9 cellular contexts compared by ENCODE assay signal in genomic region chr22:30246962-30247376, GRCh38. TPM values are rescaled to one million over a fixed set of nuclear protein-coding genes. Genes with fewer than 3 reads are reported as not detected.
DNase-seq lines count a peak whose midpoint lies in the region; ATAC-seq and TF ChIP-seq lines count a peak whose summit lies in the region.
"Had no signal": no experiment of that assay in that cellular context is flagged by ENCODE, and none has a peak within 500 bp of the region (broad histone marks: within the 10 kb centered on the region; RNA-seq: fewer than 3 reads in every experiment).

No MANE protein-coding gene starts in this region.

- peaks cover 20 to 28% of the 10 kb centered on the region in 2 experiments for H3K4me1 ChIP-seq in SK-N-SH (ENCODE audit: control insufficient read depth in 1 of 2, insufficient read depth in 2 of 2, low read depth in 1 of 2, low read length in 1 of 2)
- H3K4me1 ChIP-seq in smooth muscle cell (ENCODE audit: low read depth), result peaks cover 11% of the 10 kb centered on the region

- H3K4me2 ChIP-seq in SK-N-SH (peak overlapping the region; percentile 96), smooth muscle cell (peak overlapping the region; percentile 97)

- H3K27me3 Mint-ChIP-seq in activated CD8-positive, alpha-beta memory T cell treated with anti-CD3 and anti-CD28 coated beads, Interleukin-2, amount 10 ng/mL, durations not matched to agents 7 days and 5 days, result peaks cover 3% of the 10 kb centered on the region

- H3K4me3 Mint-ChIP-seq in activated CD8-positive, alpha-beta memory T cell treated with anti-CD3 and anti-CD28 coated beads, Interleukin-2, amount 10 ng/mL, durations not matched to agents 7 days and 5 days, result peak overlapping the region; percentile 92

- H3K9ac ChIP-seq in SK-N-SH, result peak overlapping the region; percentile 87
- peak overlapping the region; percentile 84 for H3K9ac ChIP-seq in smooth muscle cell (ENCODE audit: low read depth)

- H2AFZ ChIP-seq in SK-N-SH (ENCODE audit: low read depth) (peak overlapping the region; percentile 98; the same call in 1 of the 2 replicates), smooth muscle cell (ENCODE audit: low read depth) (no peak overlapping the region)

- no peaks in the 10 kb centered on the region for H4K20me1 ChIP-seq in SK-N-SH (ENCODE audit: insufficient read depth)
- H4K20me1 ChIP-seq in smooth muscle cell (ENCODE audit: low read depth), result no peaks in the 10 kb centered on the region

- peak; percentile 53 for DNase-seq in SK-N-SH
- no peak for DNase-seq in activated CD8-positive, alpha-beta memory T cell treated with anti-CD3 and anti-CD28 coated beads, Interleukin-2, amount 10 ng/mL, durations not matched to agents 7 days and 5 days
- no peak for DNase-seq in fibroblast of villous mesenchyme (ENCODE audit: low read depth)
- DNase-seq in smooth muscle cell (lab: John Stamatoyannopoulos, UW; ENCODE audit: unreplicated experiment), result no peak
- no peak for DNase-seq in SKM-1 treated with dmso at 0.1 percent for 144 hours (lab: John Stamatoyannopoulos, UW; ENCODE audit: unreplicated experiment)

- no peak; the same call in 1 of the 2 replicates for TF ChIP-seq CTCF in SK-N-SH (IDR thresholded peaks at IDR 0.05)
- TF ChIP-seq CTCF in fibroblast of villous mesenchyme (IDR thresholded peaks at IDR 0.05; ENCODE audit: insufficient read depth, low read depth, low read length), result peak; percentile 2
- no peak for TF ChIP-seq CTCF in smooth muscle cell (IDR thresholded peaks at IDR 0.05; ENCODE audit: borderline replicate concordance, insufficient read depth, poor library complexity, severe bottlenecking)

- peaks cover 15% of the 10 kb centered on the region; the same call in 1 of the 2 replicates for H3K79me2 ChIP-seq in SK-N-SH (ENCODE audit: insufficient read depth)
- peaks cover 42% of the 10 kb centered on the region for H3K79me2 ChIP-seq in smooth muscle cell (ENCODE audit: low read depth)

- CTCF ChIA-PET in SK-N-SH (lab: Yijun Ruan, JAX), result interaction anchor here (1.2 to 1.8 kb wide), 2 partner anchors 9 to 44 kb away, joined by 3 to 10 read pairs; no protein-coding TSS in a partner anchor
- CTCF ChIA-PET in activated CD8-positive, alpha-beta memory T cell treated with anti-CD3 and anti-CD28 coated beads, Interleukin-2, amount 10 ng/mL, durations not matched to agents 7 days and 5 days (lab: Charles Lee), result interaction anchor here (1.5 to 1.6 kb wide), 5 partner anchors 8 to 135 kb away, joined by 4 to 6 read pairs (median 5); no protein-coding TSS in a partner anchor

- H3K36me3 ChIP-seq in SK-N-SH (replicated peaks in 1 of 2; ENCODE audit: control insufficient read depth in 1 of 2, insufficient read depth in 2 of 2, low read length in 1 of 2), result peaks cover 0 to 4% of the 10 kb centered on the region in 2 experiments
- H3K36me3 ChIP-seq in smooth muscle cell (ENCODE audit: low read depth), result no peaks in the 10 kb centered on the region

- no peak for TF ChIP-seq RAD21 in SK-N-SH (IDR thresholded peaks at IDR 0.05; ENCODE audit: low read length)

- no peaks in the 10 kb centered on the region for H3K9me3 Mint-ChIP-seq in activated CD8-positive, alpha-beta memory T cell treated with anti-CD3 and anti-CD28 coated beads, Interleukin-2, amount 10 ng/mL, durations not matched to agents 7 days and 5 days (ENCODE audit: low read depth)

- H3K27ac ChIP-seq in SK-N-SH (ENCODE audit: low read depth in 2 of 2, low read length in 1 of 2), result peak overlapping the region in 1 of 2 experiments; percentile 54; a peak in 2 of 4 replicates
- H3K27ac ChIP-seq in smooth muscle cell (ENCODE audit: low read depth), result peak overlapping the region; percentile 79

- H3K36me3 Mint-ChIP-seq in activated CD8-positive, alpha-beta memory T cell treated with anti-CD3 and anti-CD28 coated beads, Interleukin-2, amount 10 ng/mL, durations not matched to agents 7 days and 5 days, result peaks cover 35% of the 10 kb centered on the region

- no peaks in the 10 kb centered on the region for H3K27me3 ChIP-seq in SK-N-SH (ENCODE audit: insufficient read depth)
- H3K27me3 ChIP-seq in smooth muscle cell (ENCODE audit: low read depth), result no peaks in the 10 kb centered on the region

- H3F3A ChIP-seq in SK-N-SH (replicated peaks; ENCODE audit: insufficient read depth), result peaks cover 11% of the 10 kb centered on the region
- H3F3A ChIP-seq in smooth muscle cell (ENCODE audit: low read depth), result peaks cover 16% of the 10 kb centered on the region

- H3K9me3 ChIP-seq in SK-N-SH (no peaks in the 10 kb centered on the region), smooth muscle cell (replicated peaks; ENCODE audit: low read depth) (no peaks in the 10 kb centered on the region)

- peak overlapping the region; percentile 77 for H3K27ac Mint-ChIP-seq in activated CD8-positive, alpha-beta memory T cell treated with anti-CD3 and anti-CD28 coated beads, Interleukin-2, amount 10 ng/mL, durations not matched to agents 7 days and 5 days

- H3K4me3 ChIP-seq in SK-N-SH (ENCODE audit: low read depth in 2 of 2, low read length in 1 of 2), result peak overlapping the region; percentile 58 to 74; a peak in 2 of 4 replicates
- peak overlapping the region; percentile 70 for H3K4me3 ChIP-seq in fibroblast of villous mesenchyme (ENCODE audit: low read depth, low read length)
- peak overlapping the region; percentile 85 for H3K4me3 ChIP-seq in smooth muscle cell

- POLR2A ChIA-PET in SK-N-SH (lab: Yijun Ruan, JAX), result no interaction called here

- TF ChIP-seq EP300 in SK-N-SH (IDR thresholded peaks at IDR 0.05; ENCODE audit: borderline replicate concordance in 1 of 2, low read depth in 1 of 2, low read length in 1 of 2), result no peak

- WGBS in SK-N-SH (ENCODE audit: low lambda C conversion rate), result 49% methylated on average over 13 of the region's 13 CpGs
- 48% methylated on average over 13 of the region's 13 CpGs for WGBS in smooth muscle cell (ENCODE audit: low lambda C conversion rate)

- peaks cover 79% of the 10 kb centered on the region for H3K4me1 Mint-ChIP-seq in activated CD8-positive, alpha-beta memory T cell treated with anti-CD3 and anti-CD28 coated beads, Interleukin-2, amount 10 ng/mL, durations not matched to agents 7 days and 5 days

- H3K9me2 ChIP-seq in SK-N-SH, result no peaks in the 10 kb centered on the region

- ATAC-seq in SK-N-SH treated with all-trans-retinoic acid at 6 μM for 48 hours (no peak; the same call in 2 of the 3 replicates), GM18502 (IDR thresholded peaks at IDR 0.05; ENCODE audit: poor library complexity, unreplicated experiment) (no peak), HG03025 (IDR thresholded peaks at IDR 0.05; ENCODE audit: low FRiP score, unreplicated experiment) (no peak)
- ATAC-seq in activated CD8-positive, alpha-beta memory T cell treated with anti-CD3 and anti-CD28 coated beads, Interleukin-2, amount 10 ng/mL, durations not matched to agents 7 days and 5 days, result peak; percentile 28

TF ChIP-seq in SK-N-SH, 30 proteins besides CTCF, POLR2A, EP300 and RAD21:
- no peak for TF ChIP-seq USF1 (IDR thresholded peaks at IDR 0.05; ENCODE audit: borderline replicate concordance, low read depth)

TF ChIP-seq in SK-N-SH treated with all-trans-retinoic acid at 6 μM for 48 hours, 23 proteins besides CTCF, POLR2A, EP300 and RAD21 (continues in another document):
- no peak for TF ChIP-seq BACH2 (CRISPR knock-in tag; IDR thresholded peaks at IDR 0.05; ENCODE audit: borderline replicate concordance)
- TF ChIP-seq CREB5 (CRISPR knock-in tag; IDR thresholded peaks at IDR 0.05; ENCODE audit: low read depth), result no peak
- TF ChIP-seq ZNF8 (CRISPR knock-in tag; IDR thresholded peaks at IDR 0.05), result no peak
- TF ChIP-seq ZFP30 (CRISPR knock-in tag; IDR thresholded peaks at IDR 0.05), result no peak
- TF ChIP-seq ZNF565 (CRISPR knock-in tag; conservative IDR thresholded peaks at IDR 0.05; ENCODE audit: low read depth), result no peak
- no peak for TF ChIP-seq SNAI2 (CRISPR knock-in tag; IDR thresholded peaks at IDR 0.05)

RNA-seq across cellular contexts. Expression of gene LIF, which starts 0.4 kb away (rescaled TPM):
- polyA plus RNA-seq in SK-N-SH (2012; rRNA removed) (24.6 and 36.5 TPM in 2 replicates), smooth muscle cell (28.9 and 31.2 TPM in 2 replicates)
- 3.6 and 4.4 TPM in 2 replicates for polyA plus RNA-seq in SK-N-SH (2012; cell fraction: cytosol; rRNA removed)
- polyA plus RNA-seq in SK-N-SH (2012; cell fraction: nucleus; rRNA removed), result 95.4 and 196 TPM in 2 replicates
- 100 to 1,000 TPM; 107 to 304 TPM for total RNA-seq in activated CD8-positive, alpha-beta memory T cell treated with anti-CD3 and anti-CD28 coated beads, Interleukin-2, amount 10 ng/mL, durations not matched to agents 7 days and 5 days
- total RNA-seq in fibroblast of villous mesenchyme (7.4 and 7.8 TPM in 2 replicates), smooth muscle cell (29.9 and 40.6 TPM in 2 replicates)

RNA-seq across cellular contexts. Expression of gene OSM, which starts 19.7 kb away (rescaled TPM):
- not detected in 2 replicates for polyA plus RNA-seq in SK-N-SH (2012; rRNA removed)
- not detected in 2 replicates for polyA plus RNA-seq in SK-N-SH (2012; cell fraction: cytosol; rRNA removed)
- 0.02 and 0.12 TPM in 2 replicates for polyA plus RNA-seq in SK-N-SH (2012; cell fraction: nucleus; rRNA removed)
- total RNA-seq in activated CD8-positive, alpha-beta memory T cell treated with anti-CD3 and anti-CD28 coated beads, Interleukin-2, amount 10 ng/mL, durations not matched to agents 7 days and 5 days, result 100 to 1,000 TPM; 122 to 141 TPM
- total RNA-seq in fibroblast of villous mesenchyme, result 0.43 TPM in 1 of 2 replicates, not detected in the other
- 0.27 and 1.5 TPM in 2 replicates for total RNA-seq in smooth muscle cell
- 0.14 and 1.0 TPM in 2 replicates for polyA plus RNA-seq in smooth muscle cell
- total RNA-seq: renal cortical epithelial cell had no signal

RNA-seq across cellular contexts. Expression of gene CASTOR1, which starts 42.3 kb away (rescaled TPM):
- 14.4 and 17.4 TPM in 2 replicates for polyA plus RNA-seq in SK-N-SH (2012; rRNA removed)
- 4.5 and 8.5 TPM in 2 replicates for polyA plus RNA-seq in SK-N-SH (2012; cell fraction: cytosol; rRNA removed)
- 29.2 and 38.1 TPM in 2 replicates for polyA plus RNA-seq in SK-N-SH (2012; cell fraction: nucleus; rRNA removed)
- 10 to 100 TPM in 1 of 2 experiments, 1 to 10 TPM in 1; 8.7 to 10.2 TPM for total RNA-seq in activated CD8-positive, alpha-beta memory T cell treated with anti-CD3 and anti-CD28 coated beads, Interleukin-2, amount 10 ng/mL, durations not matched to agents 7 days and 5 days
- 1.6 and 4.3 TPM in 2 replicates for total RNA-seq in fibroblast of villous mesenchyme
- 9.8 and 16.1 TPM in 2 replicates for total RNA-seq in smooth muscle cell
- polyA plus RNA-seq in smooth muscle cell, result 21.8 and 22.6 TPM in 2 replicates

Comparison
In these comparisons a context has a peak if more than half of its experiments do, and no peak if none do; other contexts are left out.
1. RNA of gene OSM, which starts 19.7 kb away (total RNA-seq): 122 to 141 TPM in activated CD8-positive, alpha-beta memory T cell treated with anti-CD3 and anti-CD28 coated beads, Interleukin-2, amount 10 ng/mL, durations not matched to agents 7 days and 5 days; 0.43 TPM in fibroblast of villous mesenchyme and 0.27 to 1.5 TPM in smooth muscle cell; every median in the first group is over 10 times any median in the second.
2. Peak in every context shown above with its lines, with median percentiles within 50 percentile points of each other: H3K4me3 ChIP-seq.